18 cellular contexts compared by ENCODE assay signal in the genomic region with DNA sequence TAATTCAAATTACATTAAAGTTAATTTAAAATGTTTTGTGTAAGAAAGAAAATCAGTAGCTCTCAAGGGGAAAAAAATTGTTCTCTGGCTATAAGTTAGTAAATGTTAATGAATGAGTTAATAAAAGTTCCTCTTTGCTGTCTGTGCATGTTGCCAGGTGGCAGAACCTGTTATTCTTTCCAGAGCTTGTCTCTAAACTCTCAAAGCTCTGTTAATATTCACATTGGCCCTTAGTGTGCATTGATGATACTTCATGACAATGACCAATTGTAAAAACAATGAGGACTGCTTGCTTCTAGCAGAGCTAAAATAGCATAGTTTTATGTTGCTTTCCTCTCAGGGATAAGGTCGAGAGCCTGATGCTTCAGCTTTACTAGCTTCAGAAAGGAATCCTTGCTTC.
"Had no signal": no experiment of that assay in that cellular context is flagged by ENCODE, and none has a peak within 500 bp of the region (broad histone marks: within the 10 kb centered on the region; RNA-seq: fewer than 3 reads in every experiment).

No MANE protein-coding gene starts in this region.

- H3K27me3 ChIP-seq: hepatocyte, neutrophil, spleen, upper lobe of right lung had no signal

- H3K27me3 Mint-ChIP-seq: activated naive CD8-positive, alpha-beta T cell; naive thymus-derived CD8-positive, alpha-beta T cell had no signal

- H3K27ac Mint-ChIP-seq: activated naive CD8-positive, alpha-beta T cell; naive thymus-derived CD8-positive, alpha-beta T cell; stimulated activated naive B cell treated with anti-CD40 and anti-IgM and Interleukin-4, amounts not matched to agents 10 μg/mL and 1 μg/mL and 100 μg/mL, for 72 hours; T-helper 2 cell treated with Interferon-gamma antibody and Interleukin-4, amounts not matched to agents 5 μg/mL and 100 μg/mL, for 36 hours had no signal

- H2AFZ ChIP-seq: hepatocyte had no signal

- DNase-seq: activated CD4-positive, alpha-beta T cell treated with anti-CD3 and anti-CD28 coated beads, Interleukin-2, amount 50 U/mL, for 48 hours; amniotic stem cell; dermis blood vessel endothelial cell; effector memory CD4-positive, alpha-beta T cell; kidney; left ventricle myocardium superior; mesendoderm; naive thymus-derived CD8-positive, alpha-beta T cell; pancreas; spleen; stimulated activated naive B cell treated with anti-CD40 and anti-IgM and Interleukin-4, amounts not matched to agents 10 μg/mL and 1 μg/mL and 100 μg/mL, for 72 hours; upper lobe of right lung had no signal

- H3K36me3 ChIP-seq: neutrophil, pancreas, spleen, thoracic aorta, upper lobe of right lung had no signal

- H3K4me1 ChIP-seq: pancreas, spleen, upper lobe of right lung had no signal

- H3K36me3 Mint-ChIP-seq: activated naive CD8-positive, alpha-beta T cell; stimulated activated naive B cell treated with anti-CD40 and anti-IgM and Interleukin-4, amounts not matched to agents 10 μg/mL and 1 μg/mL and 100 μg/mL, for 72 hours had no signal

- ATAC-seq: left ventricle myocardium superior; naive thymus-derived CD8-positive, alpha-beta T cell; pancreas; sciatic nerve; stimulated activated naive B cell treated with anti-CD40 and anti-IgM and Interleukin-4, amounts not matched to agents 10 μg/mL and 1 μg/mL and 100 μg/mL, for 72 hours; upper lobe of right lung had no signal

- H3K79me2 ChIP-seq: hepatocyte had no signal

- H3K4me2 ChIP-seq: hepatocyte had no signal

- H3K4me3 Mint-ChIP-seq: activated naive CD8-positive, alpha-beta T cell; naive thymus-derived CD8-positive, alpha-beta T cell; stimulated activated naive B cell treated with anti-CD40 and anti-IgM and Interleukin-4, amounts not matched to agents 10 μg/mL and 1 μg/mL and 100 μg/mL, for 72 hours; T-helper 2 cell treated with Interferon-gamma antibody and Interleukin-4, amounts not matched to agents 5 μg/mL and 100 μg/mL, for 36 hours had no signal

- H3K4me1 Mint-ChIP-seq: naive thymus-derived CD8-positive, alpha-beta T cell; stimulated activated naive B cell treated with anti-CD40 and anti-IgM and Interleukin-4, amounts not matched to agents 10 μg/mL and 1 μg/mL and 100 μg/mL, for 72 hours had no signal

- H3K9me3 Mint-ChIP-seq: stimulated activated naive B cell treated with anti-CD40 and anti-IgM and Interleukin-4, amounts not matched to agents 10 μg/mL and 1 μg/mL and 100 μg/mL, for 72 hours; T-helper 2 cell treated with Interferon-gamma antibody and Interleukin-4, amounts not matched to agents 5 μg/mL and 100 μg/mL, for 36 hours had no signal

- H3K27ac ChIP-seq: hepatocyte, neutrophil, pancreas, spleen, thoracic aorta, upper lobe of right lung had no signal

- H3K4me3 ChIP-seq: hepatocyte, pancreas, spleen, thoracic aorta, upper lobe of right lung had no signal

- H3K9me3 ChIP-seq: neutrophil, pancreas, spleen, thoracic aorta, upper lobe of right lung had no signal
